ENCODE assay signal across 8 cellular contexts in genomic region chr16:67177743-67178699, GRCh38. TPM values are rescaled to one million over a fixed set of nuclear protein-coding genes. Genes with fewer than 3 reads are reported as not detected.
A peak's percentile ranks its signal among the peaks of the same experiment; 100 is the strongest.
DNase-seq lines count a peak whose midpoint lies in the region; ATAC-seq and TF ChIP-seq lines count a peak whose summit lies in the region.

No MANE protein-coding gene starts in this region.

- H3K4me3 ChIP-seq in GM12864 (ENCODE audit: low read depth, low read length) (peak overlapping the region; percentile 48), fibroblast of mammary gland (ENCODE audit: control insufficient read depth, low read depth, low read length) (peak overlapping the region; percentile 20)

- peak; percentile 25 for TF ChIP-seq CTCF in GM12864 (IDR thresholded peaks at IDR 0.05; ENCODE audit: low read depth, low read length, missing control alignments)
- TF ChIP-seq CTCF in fibroblast of mammary gland (conservative IDR thresholded peaks at IDR 0.05; ENCODE audit: control insufficient read depth, insufficient read depth, low read depth, low read length), result no peak
- peak; percentile 20 for TF ChIP-seq CTCF in neural crest cell (conservative IDR thresholded peaks at IDR 0.05)

- peaks cover 57% of the 10 kb centered on the region for H3K36me3 Mint-ChIP-seq in activated T-helper 17 cell treated with anti-CD3 and anti-CD28 coated beads, Interleukin-2, amount 50 U/mL, for 72 hours (ENCODE audit: low read depth)
- peaks cover 2% of the 10 kb centered on the region for H3K36me3 Mint-ChIP-seq in neural crest cell (ENCODE audit: low read depth)

- H3K27ac Mint-ChIP-seq in activated T-helper 17 cell treated with anti-CD3 and anti-CD28 coated beads, Interleukin-2, amount 50 U/mL, for 72 hours, result peak overlapping the region; percentile 56
- no peak overlapping the region for H3K27ac Mint-ChIP-seq in neural crest cell (ENCODE audit: unreplicated experiment)

- H3K4me1 Mint-ChIP-seq in activated T-helper 17 cell treated with anti-CD3 and anti-CD28 coated beads, Interleukin-2, amount 50 U/mL, for 72 hours, result peaks cover 37% of the 10 kb centered on the region
- peaks cover 16% of the 10 kb centered on the region for H3K4me1 Mint-ChIP-seq in neural crest cell

- ATAC-seq in activated T-helper 17 cell treated with anti-CD3 and anti-CD28 coated beads, Interleukin-2, amount 50 U/mL, for 72 hours (replicated peaks), result peak; percentile 54
- no peak for ATAC-seq in HG03159 (IDR thresholded peaks at IDR 0.05; ENCODE audit: unreplicated experiment)

- peak overlapping the region; percentile 99 for H3K4me3 Mint-ChIP-seq in activated T-helper 17 cell treated with anti-CD3 and anti-CD28 coated beads, Interleukin-2, amount 50 U/mL, for 72 hours
- peak overlapping the region; percentile 66 for H3K4me3 Mint-ChIP-seq in neural crest cell

- DNase-seq in GM12864 (ENCODE audit: low read depth) (no peak), NCI-H2171 (lab: John Stamatoyannopoulos, UW) (peak; percentile 90), fibroblast of mammary gland (ENCODE audit: low read depth) (peak; percentile 51), neural crest cell (ENCODE audit: low read depth, low spot score) (no peak), T1000 (lab: John Stamatoyannopoulos, UW) (no peak), UCSD-AML1 (lab: John Stamatoyannopoulos, UW; ENCODE audit: unreplicated experiment) (no peak)

- peaks cover 5% of the 10 kb centered on the region for H3K27me3 Mint-ChIP-seq in activated T-helper 17 cell treated with anti-CD3 and anti-CD28 coated beads, Interleukin-2, amount 50 U/mL, for 72 hours
- H3K27me3 Mint-ChIP-seq in neural crest cell (ENCODE audit: low read depth), result peaks cover 41% of the 10 kb centered on the region

- no peaks in the 10 kb centered on the region for H3K9me3 Mint-ChIP-seq in activated T-helper 17 cell treated with anti-CD3 and anti-CD28 coated beads, Interleukin-2, amount 50 U/mL, for 72 hours
- no peaks in the 10 kb centered on the region for H3K9me3 Mint-ChIP-seq in neural crest cell

RNA-seq across cellular contexts. Expression of gene MATCAP1, which starts 5.7 kb away (rescaled TPM):
- 100 to 1,000 TPM in 1 of 2 donors, 10 to 100 TPM in 1; 47.0 to 118 TPM for total RNA-seq in activated T-helper 17 cell treated with anti-CD3 and anti-CD28 coated beads, Interleukin-2, amount 50 U/mL, for 72 hours
- total RNA-seq in neural crest cell, result 90.9 and 97.7 TPM in 2 replicates

RNA-seq across cellular contexts. Expression of gene NOL3, which starts 7.7 kb away (rescaled TPM):
- 100 to 1,000 TPM in 1 of 2 donors, 10 to 100 TPM in 1; 30.0 to 194 TPM for total RNA-seq in activated T-helper 17 cell treated with anti-CD3 and anti-CD28 coated beads, Interleukin-2, amount 50 U/mL, for 72 hours
- total RNA-seq in neural crest cell, result 4.5 and 5.8 TPM in 2 replicates

RNA-seq across cellular contexts. Expression of gene EXOC3L1, which starts 11.9 kb away (rescaled TPM):
- 1 to 10 TPM in 1 of 2 donors, under 1 TPM in 1; 0.37 to 1.5 TPM for total RNA-seq in activated T-helper 17 cell treated with anti-CD3 and anti-CD28 coated beads, Interleukin-2, amount 50 U/mL, for 72 hours
- total RNA-seq in neural crest cell, result 0.30 and 0.44 TPM in 2 replicates

RNA-seq across cellular contexts. Expression of gene HSF4, which starts 13.5 kb away (rescaled TPM):
- 100 to 1,000 TPM in 1 of 2 donors, 10 to 100 TPM in 1; 71.3 to 325 TPM for total RNA-seq in activated T-helper 17 cell treated with anti-CD3 and anti-CD28 coated beads, Interleukin-2, amount 50 U/mL, for 72 hours
- 1.3 TPM in 1 of 2 replicates, not detected in the other for total RNA-seq in neural crest cell

RNA-seq across cellular contexts. Expression of gene E2F4, which starts 13.9 kb away (rescaled TPM):
- total RNA-seq in activated T-helper 17 cell treated with anti-CD3 and anti-CD28 coated beads, Interleukin-2, amount 50 U/mL, for 72 hours, result 100 to 1,000 TPM in 1 of 2 donors, 10 to 100 TPM in 1; 90.0 to 141 TPM
- total RNA-seq in neural crest cell, result 89.7 and 97.0 TPM in 2 replicates

Comparison
In these comparisons a context has a peak if more than half of its experiments do, and no peak if none do; other contexts are left out.
1. DNase-seq: peak in NCI-H2171 (single experiment) and fibroblast of mammary gland (single experiment); none in GM12864 (single experiment), neural crest cell (single experiment), T1000 (single experiment) and UCSD-AML1 (single experiment).